In the genomic region with DNA sequence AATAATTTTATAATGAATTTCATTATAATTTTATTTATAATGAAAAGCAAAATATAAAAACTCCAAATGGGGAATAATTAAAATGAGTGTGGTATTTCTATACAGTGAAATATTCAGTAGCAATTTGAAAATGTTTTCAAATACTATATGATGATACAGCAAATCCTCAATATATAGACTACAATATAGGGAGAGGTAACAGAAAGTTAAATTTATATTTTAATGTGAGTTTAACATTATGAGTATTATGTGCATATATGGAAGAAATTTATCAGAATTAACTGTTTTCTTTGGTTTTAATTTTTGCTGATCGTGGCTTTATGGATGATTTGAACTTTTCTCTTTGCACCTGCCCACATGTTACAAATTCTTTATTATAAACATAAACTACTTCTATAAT, we compare ENCODE assay signal across 1 cellular context.
TF ChIP-seq lines count a peak whose summit lies in the region.

No MANE protein-coding gene starts in this region.

TF ChIP-seq in A549, 52 proteins besides CTCF, POLR2A, EP300 and RAD21 (continued from another document):
- no peak for TF ChIP-seq PBX3 (IDR thresholded peaks at IDR 0.05)
- TF ChIP-seq ZC3H11A (IDR thresholded peaks at IDR 0.05) = no peak
